In genomic region chr10:120825878-120826383, GRCh38 we compare ENCODE assay signal across 21 cellular contexts.
"Had no signal": no experiment of that assay in that cellular context is flagged by ENCODE, and none has a peak within 500 bp of the region (broad histone marks: within the 10 kb centered on the region; RNA-seq: fewer than 3 reads in every experiment).

No MANE protein-coding gene starts in this region.

- H3K4me1 Mint-ChIP-seq: stimulated activated naive CD8-positive, alpha-beta T cell treated with anti-CD3 and anti-CD28 coated beads, Interleukin-15, amount 100 ng/mL, for 72 hours had no signal

- ATAC-seq: esophagus mucosa; heart right ventricle; left lobe of liver; psoas muscle; stimulated activated naive CD8-positive, alpha-beta T cell treated with anti-CD3 and anti-CD28 coated beads, Interleukin-15, amount 100 ng/mL, for 72 hours; upper lobe of right lung had no signal

- H3K9me3 Mint-ChIP-seq: naive B cell; stimulated activated naive B cell treated with anti-CD40 and anti-IgM and Interleukin-4, amounts not matched to agents 10 μg/mL and 1 μg/mL and 100 μg/mL, for 72 hours; stimulated activated naive CD8-positive, alpha-beta T cell treated with anti-CD3 and anti-CD28 coated beads, Interleukin-15, amount 100 ng/mL, for 72 hours had no signal

- H3K27me3 ChIP-seq: heart right ventricle, neutrophil, right lobe of liver, testis, tibial nerve, upper lobe of right lung, vagina had no signal

- H3K4me3 ChIP-seq: heart right ventricle, lung, psoas muscle, right lobe of liver, skin epidermis, testis, tibial nerve, upper lobe of right lung, vagina had no signal

- H3K4me1 ChIP-seq: psoas muscle, right lobe of liver, tibial nerve, upper lobe of right lung, vagina had no signal

- H3K27ac Mint-ChIP-seq: stimulated activated naive B cell treated with anti-CD40 and anti-IgM and Interleukin-4, amounts not matched to agents 10 μg/mL and 1 μg/mL and 100 μg/mL, for 72 hours; stimulated activated naive CD8-positive, alpha-beta T cell treated with anti-CD3 and anti-CD28 coated beads, Interleukin-15, amount 100 ng/mL, for 72 hours had no signal

- H3K36me3 ChIP-seq: heart right ventricle, neutrophil, right lobe of liver, tibial nerve, upper lobe of right lung, vagina had no signal

- H3K9me3 ChIP-seq: heart right ventricle, neutrophil, psoas muscle, right lobe of liver, testis, tibial nerve, upper lobe of right lung, vagina had no signal

- H3K27ac ChIP-seq: neutrophil, psoas muscle, right lobe of liver, skin epidermis, testis, tibial nerve, upper lobe of right lung, vagina had no signal

- H3K4me3 Mint-ChIP-seq: naive B cell; stimulated activated naive B cell treated with anti-CD40 and anti-IgM and Interleukin-4, amounts not matched to agents 10 μg/mL and 1 μg/mL and 100 μg/mL, for 72 hours; stimulated activated naive CD8-positive, alpha-beta T cell treated with anti-CD3 and anti-CD28 coated beads, Interleukin-15, amount 100 ng/mL, for 72 hours had no signal

- DNase-seq: effector memory CD4-positive, alpha-beta T cell; heart right ventricle; hypothalamus; kidney glomerular epithelial cell; naive B cell; psoas muscle; retina; right lobe of liver; stimulated activated CD4-positive, alpha-beta T cell treated with anti-CD3 and anti-CD28 coated beads, Interleukin-2, amount 100 ng/mL, for 24 hours; stimulated activated CD4-positive, alpha-beta T cell treated with anti-CD3 and anti-CD28 coated beads, Interleukin-4, amount 100 ng/mL, for 4 hours; stimulated activated naive B cell treated with anti-CD40 and anti-IgM and Interleukin-4, amounts not matched to agents 10 μg/mL and 1 μg/mL and 100 μg/mL, for 72 hours; stimulated activated naive CD8-positive, alpha-beta T cell treated with anti-CD3 and anti-CD28 coated beads, Interleukin-15, amount 100 ng/mL, for 72 hours; testis; upper lobe of right lung had no signal
